In genomic region chr6:61887425-61887824, GRCh38 we compare ENCODE assay signal across 17 cellular contexts.
DNase-seq lines count a peak whose midpoint lies in the region; ATAC-seq lines count a peak whose summit lies in the region.
"Had no signal": no experiment of that assay in that cellular context is flagged by ENCODE, and none has a peak within 500 bp of the region (broad histone marks: within the 10 kb centered on the region; RNA-seq: fewer than 3 reads in every experiment).

No MANE protein-coding gene starts in this region.

- ATAC-seq in GM18867 (IDR thresholded peaks at IDR 0.05; ENCODE audit: unreplicated experiment) (no peak), HG02798 (IDR thresholded peaks at IDR 0.05; ENCODE audit: poor library complexity, unreplicated experiment) (no peak), left ventricle myocardium superior (no peak)
- ATAC-seq: activated CD8-positive, alpha-beta T cell treated with anti-CD3 and anti-CD28 coated beads, Interleukin-2, amount 10 ng/mL, durations not matched to agents 7 days and 5 days; activated naive CD4-positive, alpha-beta T cell treated with anti-CD3 and anti-CD28 coated beads, Interleukin-2, amount 50 U/mL, for 72 hours had no signal

- peak; percentile 6 for DNase-seq in COLO829 (ENCODE audit: low spot score)
- DNase-seq in HT1080 (ENCODE audit: low read depth) = peak; percentile 45
- DNase-seq in SK-MEL-5 (ENCODE audit: low read depth, low spot score) = peak; percentile 50
- DNase-seq in kidney glomerular epithelial cell (lab: John Stamatoyannopoulos, UW) = peak; percentile 21
- DNase-seq in left ventricle myocardium superior = no peak
- no peak for DNase-seq in activated effector memory CD4-positive, alpha-beta T cell treated with Interleukin-2 at 50 U/mL for 16 hours
- DNase-seq: activated CD8-positive, alpha-beta T cell treated with anti-CD3 and anti-CD28 coated beads, Interleukin-2, amount 10 ng/mL, durations not matched to agents 7 days and 5 days; activated T-cell treated with anti-CD3 and anti-CD28 coated beads, Interleukin-2, amount 50 U/mL, for 48 hours; dermis blood vessel endothelial cell; DND-41; foreskin melanocyte; NCI-H1092; NCI-H2107; testis had no signal

- in situ Hi-C loops in SK-MEL-5 (cut with HindIII; ENCODE audit: low pct_unique_long_range_greater_than_20kb, low sequenced_read_pairs) = no loop called here

- intact Hi-C loops in left ventricle myocardium superior (cut with micrococcal nuclease) = no loop called here

Comparison
In these comparisons a context has a peak if more than half of its experiments do, and no peak if none do; other contexts are left out.
1. DNase-seq: peak in COLO829 (single experiment), HT1080 (single experiment), SK-MEL-5 (single experiment) and kidney glomerular epithelial cell (single experiment); none in left ventricle myocardium superior (single experiment) and activated effector memory CD4-positive, alpha-beta T cell treated with Interleukin-2 at 50 U/mL for 16 hours (single experiment).